17 cellular contexts compared by ENCODE assay signal in genomic region chr11:87256694-87257340, GRCh38.
DNase-seq lines count a peak whose midpoint lies in the region; ATAC-seq and TF ChIP-seq lines count a peak whose summit lies in the region.
"Had no signal": no experiment of that assay in that cellular context is flagged by ENCODE, and none has a peak within 500 bp of the region (broad histone marks: within the 10 kb centered on the region; RNA-seq: fewer than 3 reads in every experiment).

No MANE protein-coding gene starts in this region.

- H2AFZ ChIP-seq in osteoblast (ENCODE audit: low read length) (no peak overlapping the region), mammary epithelial cell (ENCODE audit: low read depth, low read length) (no peak overlapping the region)

- H3K27me3 Mint-ChIP-seq in HFFc6 (ENCODE audit: insufficient read depth) (no peaks in the 10 kb centered on the region), endothelial cell (ENCODE audit: unreplicated experiment) (peaks cover 1% of the 10 kb centered on the region)
- H3K27me3 Mint-ChIP-seq: B cell; CD4-positive, alpha-beta memory T cell; IgD-negative memory B cell had no signal

- H3K9me3 Mint-ChIP-seq in HFFc6: no peaks in the 10 kb centered on the region
- no peaks in the 10 kb centered on the region for H3K9me3 Mint-ChIP-seq in endothelial cell (ENCODE audit: unreplicated experiment)
- H3K9me3 Mint-ChIP-seq: CD4-positive, alpha-beta memory T cell; IgD-negative memory B cell had no signal

- no peaks in the 10 kb centered on the region for H3K36me3 ChIP-seq in osteoblast (ENCODE audit: insufficient read depth, low read length)
- H3K36me3 ChIP-seq in mammary epithelial cell (ENCODE audit: insufficient read depth, low read length): no peaks in the 10 kb centered on the region

- H3K4me3 Mint-ChIP-seq in HFFc6 (peak overlapping the region; percentile 22), endothelial cell (ENCODE audit: unreplicated experiment) (no peak overlapping the region)
- H3K4me3 Mint-ChIP-seq: B cell; CD4-positive, alpha-beta memory T cell; IgD-negative memory B cell had no signal

- H3K36me3 Mint-ChIP-seq in HFFc6 (ENCODE audit: low read depth) (peaks cover 11% of the 10 kb centered on the region; the same call in 1 of the 2 replicates), endothelial cell (ENCODE audit: low read depth, unreplicated experiment) (no peaks in the 10 kb centered on the region)
- H3K36me3 Mint-ChIP-seq: IgD-negative memory B cell had no signal

- peak overlapping the region; percentile 64 for H3K27ac Mint-ChIP-seq in HFFc6
- H3K27ac Mint-ChIP-seq in endothelial cell (ENCODE audit: unreplicated experiment): peak overlapping the region; percentile 53
- H3K27ac Mint-ChIP-seq: B cell, IgD-negative memory B cell had no signal

- H3K4me3 ChIP-seq in osteoblast (ENCODE audit: insufficient read depth, low read length): no peak overlapping the region
- no peak overlapping the region for H3K4me3 ChIP-seq in mammary epithelial cell (replicated peaks in 1 of 3; ENCODE audit: insufficient read depth in 1 of 3, low read depth in 2 of 3, low read length in 3 of 3)

- no peak overlapping the region for H3K9ac ChIP-seq in mammary epithelial cell (ENCODE audit: insufficient read depth, low read length)

- H3K27ac ChIP-seq in osteoblast (ENCODE audit: low read depth, low read length): no peak overlapping the region
- no peak overlapping the region for H3K27ac ChIP-seq in mammary epithelial cell (ENCODE audit: insufficient read depth, low read depth, low read length)

- CTCF ChIA-PET in mammary epithelial cell (lab: Charles Lee; ENCODE audit: low non-redundant PET): no interaction called here

- H4K20me1 ChIP-seq in osteoblast (ENCODE audit: insufficient read depth, low read length) (no peaks in the 10 kb centered on the region), mammary epithelial cell (ENCODE audit: insufficient read depth, low read length) (no peaks in the 10 kb centered on the region)

- peak; percentile 53 for DNase-seq in EH (ENCODE audit: low read depth)
- peak; percentile 25 for DNase-seq in HFFc6
- no peak for DNase-seq in endothelial cell (ENCODE audit: low spot score)
- peak; percentile 79 for DNase-seq in osteoblast (ENCODE audit: insufficient read length, low spot score, missing footprints)
- DNase-seq in mammary epithelial cell: no peak
- no peak for DNase-seq in NCI-H1092 (lab: John Stamatoyannopoulos, UW)
- DNase-seq: ACHN; C1 segment of cervical spinal cord; CD4-positive, alpha-beta memory T cell; DMS153; DMS79 treated with DMSO at 0.1 percent for 48 hours; GF-D8; KG1 had no signal

- intact Hi-C loops in mammary epithelial cell (cut with micrococcal nuclease): no loop called here

- H3K27me3 ChIP-seq in osteoblast (ENCODE audit: insufficient read depth, low read length) (no peaks in the 10 kb centered on the region), mammary epithelial cell (ENCODE audit: insufficient read depth, low read length) (no peaks in the 10 kb centered on the region)

- H3K4me1 ChIP-seq in osteoblast (ENCODE audit: insufficient read depth, low read length) (peaks cover 9% of the 10 kb centered on the region), mammary epithelial cell (ENCODE audit: insufficient read depth, low read length) (no peaks in the 10 kb centered on the region)

- no peak overlapping the region for H3K4me2 ChIP-seq in osteoblast (ENCODE audit: insufficient read depth, low read length)
- H3K4me2 ChIP-seq in mammary epithelial cell (ENCODE audit: insufficient read depth, low read depth, low read length): no peak overlapping the region

- in situ Hi-C loops in mammary epithelial cell (cut with MboI; ENCODE audit: low sequenced_read_pairs in 2 of 2): no loop called here

- ATAC-seq in HG03442 (IDR thresholded peaks at IDR 0.05; ENCODE audit: unreplicated experiment) (no peak), HG03354 (IDR thresholded peaks at IDR 0.05; ENCODE audit: poor library complexity, severe bottlenecking, unreplicated experiment) (no peak)

- WGBS in mammary epithelial cell (ENCODE audit: low coverage, missing lambda C conversion rate): 36% methylated on average over 1 of the region's 1 CpG

- dilution Hi-C loops in mammary epithelial cell (cut with HindIII; ENCODE audit: low sequenced_read_pairs): no loop called here

- TF ChIP-seq CTCF in HFFc6 (IDR thresholded peaks at IDR 0.05) (no peak), endothelial cell (IDR thresholded peaks at IDR 0.05; ENCODE audit: unreplicated experiment) (no peak), osteoblast (IDR thresholded peaks at IDR 0.05; ENCODE audit: extremely low read depth, low read depth, low read length) (no peak), mammary epithelial cell (conservative IDR thresholded peaks at IDR 0.05 in 1 of 2, IDR thresholded peaks at IDR 0.05 in 1 of 2; ENCODE audit: extremely low read depth in 1 of 2, insufficient read depth in 1 of 2, low read depth in 1 of 2, low read length in 2 of 2) (no peak)

- no peaks in the 10 kb centered on the region for H3K79me2 ChIP-seq in osteoblast (ENCODE audit: insufficient read depth, low read length)
- no peaks in the 10 kb centered on the region for H3K79me2 ChIP-seq in mammary epithelial cell (ENCODE audit: insufficient read depth, low read length)

- H3K4me1 Mint-ChIP-seq in HFFc6 (ENCODE audit: low read depth) (peaks cover 63% of the 10 kb centered on the region), endothelial cell (ENCODE audit: unreplicated experiment) (peaks cover 55% of the 10 kb centered on the region)

- no TSS peak for BruUV-seq in mammary epithelial cell (replicated peaks; lab: Mats Ljungman, UMichigan)

- H3K9me3 ChIP-seq in osteoblast (ENCODE audit: low read depth, low read length) (no peaks in the 10 kb centered on the region), mammary epithelial cell (replicated peaks; ENCODE audit: insufficient read depth, low read length) (no peaks in the 10 kb centered on the region)

Comparison
In these comparisons a context has a peak if more than half of its experiments do, and no peak if none do; other contexts are left out.
1. DNase-seq: peak in EH (single experiment), HFFc6 (single experiment) and osteoblast (single experiment); none in endothelial cell (single experiment), mammary epithelial cell (single experiment) and NCI-H1092 (single experiment).